ENCODE assay signal across 22 cellular contexts in the genomic region with DNA sequence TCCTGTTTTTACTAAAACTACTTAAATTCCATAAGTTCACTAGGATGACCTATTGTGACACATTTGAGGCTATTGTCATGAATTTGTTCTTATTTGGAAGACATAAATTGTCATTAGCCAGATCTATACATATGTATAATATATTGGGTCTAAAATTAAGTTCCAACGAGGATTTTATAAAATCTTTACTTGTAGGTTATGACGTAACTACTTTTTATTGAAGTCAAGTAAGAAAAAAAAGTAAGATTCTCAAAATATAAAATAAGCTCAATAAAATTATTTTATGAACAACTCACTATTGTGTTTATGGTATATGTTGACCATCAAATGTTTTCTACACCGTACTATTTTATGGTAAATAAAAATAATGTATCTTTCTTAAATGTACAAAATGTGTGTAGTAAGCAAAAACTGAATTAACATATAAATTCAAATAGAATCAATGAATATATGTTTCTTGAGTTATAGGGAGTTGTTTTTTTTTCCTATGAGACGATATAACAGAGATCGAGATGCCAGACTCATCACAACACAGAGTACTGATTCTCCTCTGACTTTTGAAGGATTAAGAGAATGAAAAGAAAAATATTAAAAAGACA.
DNase-seq lines count a peak whose midpoint lies in the region; ATAC-seq, FAIRE-seq and TF ChIP-seq lines count a peak whose summit lies in the region.
"Had no signal": no experiment of that assay in that cellular context is flagged by ENCODE, and none has a peak within 500 bp of the region (broad histone marks: within the 10 kb centered on the region; RNA-seq: fewer than 3 reads in every experiment).

No MANE protein-coding gene starts in this region.

- 72 to 73% methylated on average over 5 of the region's 5 CpGs for WGBS in pancreas, 2 donors

- no peaks in the 10 kb centered on the region for H3K4me1 ChIP-seq in HEK293 (ENCODE audit: control insufficient read depth, insufficient read depth, low read length)
- H3K4me1 ChIP-seq in pancreas = no peaks in the 10 kb centered on the region
- H3K4me1 ChIP-seq: BE2C, HAP-1 had no signal

- DNase-seq in pancreas (no peak), GM12892 (ENCODE audit: insufficient read length) (no peak)
- DNase-seq: 8988T; ACHN; BE2C; C1 segment of cervical spinal cord; CD4-positive, CD25-positive, alpha-beta regulatory T cell; CD8-positive, alpha-beta memory T cell; COR-L47; DMS 273 treated with DMSO at 0.1 percent for 48 hours; DMS53; DND-41; EL; GM23248 had no signal

- POLR2A ChIA-PET in HEK293 (lab: Yijun Ruan, JAX) = no interaction called here

- FAIRE-seq in A204.1 (lab: Jason Lieb, UNC) = peak; percentile 54
- FAIRE-seq in endometrium (lab: Jason Lieb, UNC) = peak; percentile 29
- FAIRE-seq in pancreas (lab: Jason Lieb, UNC) = peak; percentile 57
- FAIRE-seq in GM12892 (lab: Jason Lieb, UNC) = no peak
- FAIRE-seq: GM12891, GM18507 had no signal

- TF ChIP-seq CTCF in HEK293 (tag by site-specific recombination; IDR thresholded peaks at IDR 0.05) (no peak), pancreas (IDR thresholded peaks at IDR 0.05) (no peak)

- intact Hi-C loops in pancreas (cut with DNase I) = no loop called here

- CTCF ChIA-PET in HEK293 (lab: Yijun Ruan, JAX) = no interaction called here

- H3K9me3 ChIP-seq in HEK293 (ENCODE audit: control insufficient read depth, insufficient read depth, low read depth, low read length) (no peaks in the 10 kb centered on the region), pancreas (no peaks in the 10 kb centered on the region)
- H3K9me3 ChIP-seq: BE2C, HAP-1 had no signal

- H3K36me3 ChIP-seq in HEK293 (ENCODE audit: control insufficient read depth in 2 of 2, insufficient read depth in 1 of 2, low read length in 2 of 2) (no peaks in the 10 kb centered on the region), pancreas (no peaks in the 10 kb centered on the region)
- H3K36me3 ChIP-seq: BE2C, HAP-1 had no signal

- no peak for ATAC-seq in pancreas
- no peak for ATAC-seq in HG03354 (IDR thresholded peaks at IDR 0.05; ENCODE audit: poor library complexity, severe bottlenecking, unreplicated experiment)
- ATAC-seq in HG02610 (IDR thresholded peaks at IDR 0.05; ENCODE audit: unreplicated experiment) = no peak

- H3K4me3 ChIP-seq in HEK293 (ENCODE audit: low read depth, low read length) = no peak overlapping the region
- no peak overlapping the region for H3K4me3 ChIP-seq in pancreas
- H3K4me3 ChIP-seq: GM23248, HAP-1 had no signal

- TF ChIP-seq POLR2A in GM12892 (IDR thresholded peaks at IDR 0.05; ENCODE audit: low read depth, low read length) = no peak

- H3K27me3 ChIP-seq in pancreas = no peaks in the 10 kb centered on the region
- H3K27me3 ChIP-seq: BE2C had no signal

- no peak overlapping the region for H3K27ac ChIP-seq in HEK293 (ENCODE audit: extremely low read depth, low read depth, low read length)
- H3K27ac ChIP-seq in pancreas = no peak overlapping the region
- H3K27ac ChIP-seq: GM23248 had no signal

TF ChIP-seq in HEK293, 187 proteins besides CTCF, POLR2A, EP300 and RAD21:
- TF ChIP-seq, protein P1, sequence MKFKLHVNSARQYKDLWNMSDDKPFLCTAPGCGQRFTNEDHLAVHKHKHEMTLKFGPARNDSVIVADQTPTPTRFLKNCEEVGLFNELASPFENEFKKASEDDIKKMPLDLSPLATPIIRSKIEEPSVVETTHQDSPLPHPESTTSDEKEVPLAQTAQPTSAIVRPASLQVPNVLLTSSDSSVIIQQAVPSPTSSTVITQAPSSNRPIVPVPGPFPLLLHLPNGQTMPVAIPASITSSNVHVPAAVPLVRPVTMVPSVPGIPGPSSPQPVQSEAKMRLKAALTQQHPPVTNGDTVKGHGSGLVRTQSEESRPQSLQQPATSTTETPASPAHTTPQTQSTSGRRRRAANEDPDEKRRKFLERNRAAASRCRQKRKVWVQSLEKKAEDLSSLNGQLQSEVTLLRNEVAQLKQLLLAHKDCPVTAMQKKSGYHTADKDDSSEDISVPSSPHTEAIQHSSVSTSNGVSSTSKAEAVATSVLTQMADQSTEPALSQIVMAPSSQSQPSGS (tag by site-specific recombination; IDR thresholded peaks at IDR 0.05; ENCODE audit: low read depth) = peak; percentile 62
- TF ChIP-seq ZNF623 (tag by site-specific recombination; IDR thresholded peaks at IDR 0.05) = no peak
